Comparison of ENCODE assay signal across 1 cellular context in genomic region chr1:174942547-174943255, GRCh38.
TF ChIP-seq lines count a peak whose summit lies in the region.

No MANE protein-coding gene starts in this region.

TF ChIP-seq in HepG2, 621 proteins besides CTCF, POLR2A, EP300 and RAD21 (continued from another document and continues in another):
- TF ChIP-seq CSRNP2 (CRISPR knock-in tag; conservative IDR thresholded peaks at IDR 0.05; ENCODE audit: low read depth) (no peak), ZNF235 (CRISPR knock-in tag; IDR thresholded peaks at IDR 0.05; ENCODE audit: borderline replicate concordance) (no peak), SKI (IDR thresholded peaks at IDR 0.05; ENCODE audit: partially characterized antibody) (peak; percentile 17), NCOA5 (CRISPR knock-in tag; IDR thresholded peaks at IDR 0.05) (no peak), ZNF484 (CRISPR knock-in tag; IDR thresholded peaks at IDR 0.05; ENCODE audit: borderline replicate concordance, low read depth) (no peak), HOMEZ (CRISPR knock-in tag; IDR thresholded peaks at IDR 0.05; ENCODE audit: low read depth) (peak; percentile 93), SRSF1 (optimal IDR thresholded peaks at IDR 0.05; ENCODE audit: low read depth, low read length) (no peak), ZBTB14 (CRISPR knock-in tag; IDR thresholded peaks at IDR 0.05) (no peak), ZBTB7A (CRISPR knock-in tag; IDR thresholded peaks at IDR 0.05) (no peak), MAF1 (CRISPR knock-in tag; IDR thresholded peaks at IDR 0.05; ENCODE audit: borderline replicate concordance) (no peak), LCORL (IDR thresholded peaks at IDR 0.05) (peak; percentile 87), LCORL (CRISPR knock-in tag; IDR thresholded peaks at IDR 0.05) (peak; percentile 98), ISX (CRISPR knock-in tag; conservative IDR thresholded peaks at IDR 0.05) (no peak), SRY (CRISPR knock-in tag; IDR thresholded peaks at IDR 0.05) (no peak), ZNF367 (CRISPR knock-in tag; IDR thresholded peaks at IDR 0.05; ENCODE audit: borderline replicate concordance) (no peak), ZNF780A (CRISPR knock-in tag; IDR thresholded peaks at IDR 0.05) (no peak), ZNF710 (CRISPR knock-in tag; IDR thresholded peaks at IDR 0.05; ENCODE audit: borderline replicate concordance) (peak; percentile 77; the same call in 1 of the 2 replicates), RARA (CRISPR knock-in tag; IDR thresholded peaks at IDR 0.05) (peak; percentile 79), ZFP82 (CRISPR knock-in tag; IDR thresholded peaks at IDR 0.05; ENCODE audit: borderline replicate concordance) (no peak), MYNN (CRISPR knock-in tag; IDR thresholded peaks at IDR 0.05; ENCODE audit: low read depth) (no peak), ZFP62 (CRISPR knock-in tag; IDR thresholded peaks at IDR 0.05) (no peak), MAFG (CRISPR knock-in tag; IDR thresholded peaks at IDR 0.05) (no peak), HNF1A (IDR thresholded peaks at IDR 0.05; ENCODE audit: low read depth) (peak; percentile 45; the same call in 1 of the 2 replicates), HNF1A (CRISPR knock-in tag; IDR thresholded peaks at IDR 0.05; ENCODE audit: borderline replicate concordance) (no peak; the same call in 1 of the 2 replicates), MTF1 (CRISPR knock-in tag; IDR thresholded peaks at IDR 0.05) (no peak), MLLT10 (CRISPR knock-in tag; IDR thresholded peaks at IDR 0.05) (no peak), ZNF614 (CRISPR knock-in tag; IDR thresholded peaks at IDR 0.05; ENCODE audit: borderline replicate concordance) (peak; percentile 85), NFATC3 (CRISPR knock-in tag; IDR thresholded peaks at IDR 0.05) (no peak), ZMAT5 (CRISPR knock-in tag; IDR thresholded peaks at IDR 0.05; ENCODE audit: borderline replicate concordance, low read depth) (no peak), HMGXB4 (CRISPR knock-in tag; IDR thresholded peaks at IDR 0.05; ENCODE audit: borderline replicate concordance in 1 of 2, low read depth in 1 of 2) (no peak; a peak in 1 of 4 replicates), MTA3 (CRISPR knock-in tag; IDR thresholded peaks at IDR 0.05) (no peak), SOX13 (IDR thresholded peaks at IDR 0.05) (peak; percentile 53; the same call in 1 of the 2 replicates), SOX13 (CRISPR knock-in tag; conservative IDR thresholded peaks at IDR 0.05 in 1 of 2, IDR thresholded peaks at IDR 0.05 in 1 of 2) (peak in 1 of 2 experiments; percentile 91; a peak in 2 of 4 replicates), ZXDC (CRISPR knock-in tag; IDR thresholded peaks at IDR 0.05) (no peak), SOX6 (IDR thresholded peaks at IDR 0.05) (no peak), SOX6 (CRISPR knock-in tag; IDR thresholded peaks at IDR 0.05) (peak; percentile 95), ZMYM4 (CRISPR knock-in tag; IDR thresholded peaks at IDR 0.05) (peak; percentile 89), GPBP1L1 (CRISPR knock-in tag; IDR thresholded peaks at IDR 0.05) (no peak), SRSF9 (IDR thresholded peaks at IDR 0.05; ENCODE audit: borderline replicate concordance, insufficient read depth, low read depth, low read length, poor library complexity, severe bottlenecking) (no peak), MXD4 (CRISPR knock-in tag; IDR thresholded peaks at IDR 0.05) (no peak), PITX1 (CRISPR knock-in tag; IDR thresholded peaks at IDR 0.05) (peak; percentile 77), ZFP1 (CRISPR knock-in tag; IDR thresholded peaks at IDR 0.05) (0 out of 2 replicates have a peak, but pooled peaks have one; percentile 46), ATRX (CRISPR knock-in tag; IDR thresholded peaks at IDR 0.05; ENCODE audit: borderline replicate concordance) (no peak), MIER2 (CRISPR knock-in tag; IDR thresholded peaks at IDR 0.05) (peak; percentile 72; the same call in 1 of the 2 replicates), ZNF546 (CRISPR knock-in tag; conservative IDR thresholded peaks at IDR 0.05) (no peak), KDM3A (CRISPR knock-in tag; IDR thresholded peaks at IDR 0.05; ENCODE audit: low read depth) (no peak), PHF8 (CRISPR knock-in tag; IDR thresholded peaks at IDR 0.05) (no peak), DMAP1 (CRISPR knock-in tag; IDR thresholded peaks at IDR 0.05) (peak; percentile 63; the same call in 1 of the 2 replicates), ZNF740 (CRISPR knock-in tag; IDR thresholded peaks at IDR 0.05) (no peak), SAP130 (CRISPR knock-in tag; IDR thresholded peaks at IDR 0.05; ENCODE audit: low read depth) (peak; percentile 41)
